ENCODE assay signal across 9 cellular contexts in the genomic region with DNA sequence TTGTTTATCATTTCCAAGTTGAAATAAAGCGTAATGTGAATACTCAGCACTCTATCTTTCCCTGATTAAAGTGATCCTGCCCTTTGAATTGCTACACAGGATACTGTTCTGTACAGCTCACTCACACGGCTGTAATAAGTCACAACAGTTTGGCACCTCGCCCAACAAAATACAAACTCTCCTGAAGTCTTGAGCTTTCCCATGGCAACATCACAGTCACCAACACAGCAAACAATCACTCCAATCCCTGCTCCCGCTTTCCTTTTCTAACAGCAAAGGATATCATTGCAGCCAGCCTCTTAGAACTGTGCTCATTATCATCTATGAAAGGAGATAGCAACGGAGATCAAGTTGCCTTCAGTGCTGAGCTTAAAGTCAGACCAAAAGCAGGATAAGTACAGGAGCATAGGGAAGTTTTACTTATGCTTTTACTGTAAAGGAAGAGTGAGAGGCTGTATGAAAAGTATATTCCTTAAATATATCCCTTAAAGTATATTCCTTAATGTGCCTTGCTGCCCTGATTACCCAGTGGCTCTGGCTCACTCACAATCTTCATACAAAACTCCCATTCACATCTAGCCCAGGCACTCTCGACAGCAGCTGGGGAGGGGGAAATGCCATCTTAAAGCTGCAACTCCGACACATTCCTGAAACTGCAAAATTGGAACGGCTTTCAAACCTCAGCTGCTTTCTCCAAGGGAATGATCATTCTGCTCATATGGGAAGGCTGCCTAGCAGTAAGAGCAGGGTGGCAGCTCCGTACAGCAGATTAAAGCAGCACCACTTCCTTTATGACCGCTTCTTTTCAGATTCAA. TPM values are rescaled to one million over a fixed set of nuclear protein-coding genes. Genes with fewer than 3 reads are reported as not detected.
DNase-seq lines count a peak whose midpoint lies in the region; ATAC-seq, FAIRE-seq and TF ChIP-seq lines count a peak whose summit lies in the region.
"Had no signal": no experiment of that assay in that cellular context is flagged by ENCODE, and none has a peak within 500 bp of the region (broad histone marks: within the 10 kb centered on the region; RNA-seq: fewer than 3 reads in every experiment).

No MANE protein-coding gene starts in this region.

- no peaks in the 10 kb centered on the region for H3K27me3 ChIP-seq in bronchial epithelial cell (ENCODE audit: control insufficient read depth, insufficient read depth, low read length)
- no peaks in the 10 kb centered on the region for H3K27me3 ChIP-seq in skeletal muscle tissue (ENCODE audit: control insufficient read depth in 3 of 3, insufficient read depth in 3 of 3, low read length in 3 of 3)

- peak overlapping the region; percentile 49 for H3K27ac ChIP-seq in skeletal muscle tissue (ENCODE audit: low read depth, low read length)

- H3K9ac ChIP-seq in skeletal muscle tissue (ENCODE audit: low read depth in 1 of 3, low read length in 3 of 3), result peak overlapping the region; percentile 15 to 69 (median 25)

- H3K4me3 ChIP-seq in bronchial epithelial cell (ENCODE audit: low read depth, low read length) (peak overlapping the region; percentile 3), skeletal muscle tissue (ENCODE audit: low read length in 3 of 3) (peak overlapping the region; percentile 23 to 64 (median 28))

- no peaks in the 10 kb centered on the region for H3K9me3 ChIP-seq in skeletal muscle tissue (ENCODE audit: control insufficient read depth in 3 of 3, low read length in 3 of 3)

- H3K4me1 ChIP-seq in skeletal muscle tissue (ENCODE audit: control insufficient read depth in 3 of 3, insufficient read depth in 3 of 3, low read length in 3 of 3), result peaks cover 13 to 23% (median 18%) of the 10 kb centered on the region in 3 donors

- no peak for FAIRE-seq in bronchial epithelial cell (lab: Jason Lieb, UNC)
- FAIRE-seq: A204.1 had no signal

- H3K36me3 ChIP-seq in bronchial epithelial cell (ENCODE audit: control insufficient read depth, insufficient read depth, low read length), result no peaks in the 10 kb centered on the region
- H3K36me3 ChIP-seq in skeletal muscle tissue (ENCODE audit: control insufficient read depth in 3 of 3, insufficient read depth in 3 of 3, low read length in 3 of 3), result no peaks in the 10 kb centered on the region

- TF ChIP-seq CTCF in bronchial epithelial cell (IDR thresholded peaks at IDR 0.05; ENCODE audit: insufficient read depth, low read length, severe bottlenecking), result no peak

- peak; percentile 61 for DNase-seq in NCI-H748 (lab: John Stamatoyannopoulos, UW; ENCODE audit: unreplicated experiment)
- no peak for DNase-seq in NCI-H748 treated with DMSO at 0.1 percent for 48 hours (lab: John Stamatoyannopoulos, UW)
- peak; percentile 83 for DNase-seq in NCI-H774 (lab: John Stamatoyannopoulos, UW)
- DNase-seq in bronchial epithelial cell (ENCODE audit: low read depth), result peak; percentile 99
- DNase-seq in islet precursor cell, result peak; percentile 80

- ATAC-seq in GM21529 (IDR thresholded peaks at IDR 0.05; ENCODE audit: unreplicated experiment) (no peak), HG03439 (IDR thresholded peaks at IDR 0.05; ENCODE audit: unreplicated experiment) (no peak)

RNA-seq across cellular contexts. Expression of gene MAML2, which starts 35.9 kb away (rescaled TPM):
- total RNA-seq in bronchial epithelial cell (1.3 TPM in 2 replicates), skeletal muscle tissue (5.2 TPM)
